9 cellular contexts compared by ENCODE assay signal in the genomic region with DNA sequence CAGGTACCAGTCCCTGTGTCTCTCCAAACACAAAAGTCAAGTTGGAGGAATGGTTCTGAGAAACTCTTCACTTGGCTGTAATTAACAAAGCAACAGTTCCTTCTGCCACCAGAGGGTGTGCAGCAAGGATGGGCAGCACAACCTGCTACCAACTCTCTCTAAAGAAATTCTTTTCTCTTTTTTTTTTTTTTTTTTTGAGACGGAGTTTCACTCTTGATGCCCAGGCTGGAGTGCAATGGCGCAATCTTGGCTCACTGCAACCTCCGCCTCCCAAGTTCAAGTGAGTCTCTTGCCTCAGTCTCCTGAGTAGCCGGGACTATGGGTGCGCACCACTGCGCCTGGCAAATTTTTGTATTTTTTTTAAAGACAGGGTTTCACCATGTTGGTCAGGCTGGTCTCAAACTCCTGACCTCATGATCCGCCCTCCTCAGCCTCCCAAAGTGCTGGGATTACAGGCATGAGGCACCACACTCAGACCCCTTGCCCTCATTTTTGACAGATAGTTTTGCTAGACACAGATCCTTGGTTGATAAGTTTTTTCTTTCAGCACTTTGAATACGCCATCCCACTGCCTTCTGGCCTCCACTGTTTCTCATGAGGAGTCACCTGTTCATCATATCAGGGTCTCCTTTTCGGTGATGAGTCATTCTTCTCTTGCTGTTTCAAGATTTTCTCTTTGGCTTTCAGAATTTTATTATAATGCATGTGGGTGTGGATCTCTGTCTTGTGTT. TPM values are rescaled to one million over a fixed set of nuclear protein-coding genes. Genes with fewer than 3 reads are reported as not detected.
DNase-seq lines count a peak whose midpoint lies in the region; ATAC-seq and TF ChIP-seq lines count a peak whose summit lies in the region.
"Had no signal": no experiment of that assay in that cellular context is flagged by ENCODE, and none has a peak within 500 bp of the region (broad histone marks: within the 10 kb centered on the region; RNA-seq: fewer than 3 reads in every experiment).

No MANE protein-coding gene starts in this region.

- peak overlapping the region; percentile 80 for H3K27ac Mint-ChIP-seq in activated naive CD4-positive, alpha-beta T cell treated with anti-CD3 and anti-CD28 coated beads, Interleukin-2, amount 10 ng/mL, durations not matched to agents 7 days and 5 days

- TF ChIP-seq CTCF in kidney epithelial cell (IDR thresholded peaks at IDR 0.05; ENCODE audit: insufficient read depth, low read length, poor library complexity, severe bottlenecking): peak; percentile 37

- no peaks in the 10 kb centered on the region for H3K9me3 ChIP-seq in Karpas-422 (ENCODE audit: low read length)
- H3K9me3 ChIP-seq: SJSA1 had no signal

- CTCF ChIA-PET in activated naive CD4-positive, alpha-beta T cell treated with anti-CD3 and anti-CD28 coated beads, Interleukin-2, amount 10 ng/mL, durations not matched to agents 7 days and 5 days (lab: Charles Lee): interaction anchor here (0.8 to 1.8 kb wide), 5 partner anchors 8 to 54 kb away, joined by 3 to 6 read pairs (median 4); partner anchors contain the start of gene DEGS1

- no peak overlapping the region for H3K9ac ChIP-seq in Karpas-422 (ENCODE audit: low read length)

- H3K4me3 ChIP-seq in Karpas-422 (ENCODE audit: low read length): no peak overlapping the region
- no peak overlapping the region for H3K4me3 ChIP-seq in kidney epithelial cell (ENCODE audit: low read depth, low read length)
- H3K4me3 ChIP-seq: SJSA1 had no signal

- no peaks in the 10 kb centered on the region for H3K79me2 ChIP-seq in Karpas-422 (ENCODE audit: low read length)

- H4K20me1 ChIP-seq in Karpas-422 (ENCODE audit: insufficient read depth, low read depth, low read length): no peaks in the 10 kb centered on the region

- H3K36me3 Mint-ChIP-seq in activated naive CD4-positive, alpha-beta T cell treated with anti-CD3 and anti-CD28 coated beads, Interleukin-2, amount 10 ng/mL, durations not matched to agents 7 days and 5 days: peaks cover 7% of the 10 kb centered on the region

- no peak overlapping the region for H2AFZ ChIP-seq in Karpas-422 (ENCODE audit: low read length)

- H3K27me3 Mint-ChIP-seq in activated naive CD4-positive, alpha-beta T cell treated with anti-CD3 and anti-CD28 coated beads, Interleukin-2, amount 10 ng/mL, durations not matched to agents 7 days and 5 days: peaks cover 26% of the 10 kb centered on the region

- H3K9me2 ChIP-seq in Karpas-422 (replicated peaks; ENCODE audit: insufficient read depth, low read length): no peaks in the 10 kb centered on the region

- H3K4me1 Mint-ChIP-seq in activated naive CD4-positive, alpha-beta T cell treated with anti-CD3 and anti-CD28 coated beads, Interleukin-2, amount 10 ng/mL, durations not matched to agents 7 days and 5 days: peaks cover 56% of the 10 kb centered on the region

- H3K36me3 ChIP-seq in Karpas-422 (ENCODE audit: insufficient read depth, low read length): no peaks in the 10 kb centered on the region
- H3K36me3 ChIP-seq in kidney epithelial cell (ENCODE audit: control insufficient read depth, insufficient read depth, low read length): no peaks in the 10 kb centered on the region
- H3K36me3 ChIP-seq: SJSA1 had no signal

- peaks cover 5% of the 10 kb centered on the region for H3K9me3 Mint-ChIP-seq in activated naive CD4-positive, alpha-beta T cell treated with anti-CD3 and anti-CD28 coated beads, Interleukin-2, amount 10 ng/mL, durations not matched to agents 7 days and 5 days

- H3K27me3 ChIP-seq in Karpas-422 (ENCODE audit: low read length): no peaks in the 10 kb centered on the region
- no peaks in the 10 kb centered on the region for H3K27me3 ChIP-seq in kidney epithelial cell (ENCODE audit: control insufficient read depth, insufficient read depth, low read length)
- H3K27me3 ChIP-seq: SJSA1 had no signal

- H3K27ac ChIP-seq in Karpas-422 (ENCODE audit: low read length): no peak overlapping the region
- H3K27ac ChIP-seq: SJSA1 had no signal

- DNase-seq in D341Med (ENCODE audit: low spot score) (peak; percentile 61), Karpas-422 (peak; percentile 72), kidney epithelial cell (ENCODE audit: low read depth) (no peak), inferior parietal cortex (ENCODE audit: extremely low spot score) (no peak), NCI-H1417 treated with DMSO at 0.1 percent for 48 hours (lab: John Stamatoyannopoulos, UW) (no peak), NK-92 (lab: John Stamatoyannopoulos, UW; ENCODE audit: unreplicated experiment) (no peak)
- DNase-seq in activated naive CD4-positive, alpha-beta T cell treated with anti-CD3 and anti-CD28 coated beads, Interleukin-2, amount 10 ng/mL, durations not matched to agents 7 days and 5 days: peak; percentile 64

- no peak overlapping the region for H3K4me3 Mint-ChIP-seq in activated naive CD4-positive, alpha-beta T cell treated with anti-CD3 and anti-CD28 coated beads, Interleukin-2, amount 10 ng/mL, durations not matched to agents 7 days and 5 days

- ATAC-seq in GM18870 (IDR thresholded peaks at IDR 0.05; ENCODE audit: unreplicated experiment): no peak

- H3K4me2 ChIP-seq in Karpas-422 (ENCODE audit: low read depth, low read length, poor library complexity, severe bottlenecking): no peak overlapping the region

- H3K4me1 ChIP-seq in Karpas-422 (ENCODE audit: low read length): peaks cover 3% of the 10 kb centered on the region; the same call in 1 of the 2 replicates

RNA-seq across cellular contexts. Expression of gene DEGS1, which starts 12.1 kb away (rescaled TPM):
- 12.9 and 36.1 TPM in 2 replicates for total RNA-seq in Karpas-422 (2014; rRNA removed; shearing (Covaris generic); ENCODE audit: low replicate concordance)
- 66.2 and 89.2 TPM in 2 replicates for total RNA-seq in kidney epithelial cell

RNA-seq across cellular contexts. Expression of gene FBXO28, which starts 57.0 kb away (rescaled TPM):
- 20.8 and 33.4 TPM in 2 replicates for total RNA-seq in Karpas-422 (2014; rRNA removed; shearing (Covaris generic); ENCODE audit: low replicate concordance)
- total RNA-seq in kidney epithelial cell: 39.2 and 42.9 TPM in 2 replicates

Comparison
In these comparisons a context has a peak if more than half of its experiments do, and no peak if none do; other contexts are left out.
1. DNase-seq: peak in D341Med (single experiment), Karpas-422 (single experiment) and activated naive CD4-positive, alpha-beta T cell treated with anti-CD3 and anti-CD28 coated beads, Interleukin-2, amount 10 ng/mL, durations not matched to agents 7 days and 5 days (single experiment); none in kidney epithelial cell (single experiment), inferior parietal cortex (single experiment), NCI-H1417 treated with DMSO at 0.1 percent for 48 hours (single experiment) and NK-92 (single experiment).